In the genomic region with DNA sequence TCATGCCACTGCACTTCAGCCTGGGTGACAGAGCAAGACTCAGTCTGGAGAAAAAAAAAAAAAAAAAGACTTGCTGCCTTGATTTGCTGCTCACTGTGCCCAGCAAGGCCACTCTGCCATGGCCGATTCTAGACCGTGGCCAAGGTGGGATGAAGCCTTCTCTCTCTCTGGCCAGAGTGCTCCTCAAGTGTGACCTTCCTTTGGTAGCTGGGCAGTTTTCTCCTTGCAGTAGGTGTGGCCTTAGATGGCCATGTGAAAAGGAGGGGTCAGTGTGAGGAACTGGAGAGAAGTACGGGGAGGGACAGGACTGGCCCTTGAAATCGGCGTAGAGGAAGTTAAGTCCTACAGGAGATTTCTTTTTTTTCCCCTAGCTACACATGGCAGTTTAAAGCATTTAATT, we compare ENCODE assay signal across 1 cellular context.
TF ChIP-seq lines count a peak whose summit lies in the region.

No MANE protein-coding gene starts in this region.

TF ChIP-seq in GM12878, 131 proteins besides CTCF, POLR2A, EP300 and RAD21 (continued from another document):
- TF ChIP-seq ZBTB4 (CRISPR knock-in tag; IDR thresholded peaks at IDR 0.05) = no peak
- no peak for TF ChIP-seq HDGF (IDR thresholded peaks at IDR 0.05)
- no peak for TF ChIP-seq KAT2A (conservative IDR thresholded peaks at IDR 0.05; ENCODE audit: control insufficient read depth, low read depth, low read length)
- TF ChIP-seq SIX5 (IDR thresholded peaks at IDR 0.05; ENCODE audit: low read depth, low read length, severe bottlenecking) = no peak
- TF ChIP-seq ATF7 (IDR thresholded peaks at IDR 0.05; ENCODE audit: low read depth) = no peak
- TF ChIP-seq, protein P1, sequence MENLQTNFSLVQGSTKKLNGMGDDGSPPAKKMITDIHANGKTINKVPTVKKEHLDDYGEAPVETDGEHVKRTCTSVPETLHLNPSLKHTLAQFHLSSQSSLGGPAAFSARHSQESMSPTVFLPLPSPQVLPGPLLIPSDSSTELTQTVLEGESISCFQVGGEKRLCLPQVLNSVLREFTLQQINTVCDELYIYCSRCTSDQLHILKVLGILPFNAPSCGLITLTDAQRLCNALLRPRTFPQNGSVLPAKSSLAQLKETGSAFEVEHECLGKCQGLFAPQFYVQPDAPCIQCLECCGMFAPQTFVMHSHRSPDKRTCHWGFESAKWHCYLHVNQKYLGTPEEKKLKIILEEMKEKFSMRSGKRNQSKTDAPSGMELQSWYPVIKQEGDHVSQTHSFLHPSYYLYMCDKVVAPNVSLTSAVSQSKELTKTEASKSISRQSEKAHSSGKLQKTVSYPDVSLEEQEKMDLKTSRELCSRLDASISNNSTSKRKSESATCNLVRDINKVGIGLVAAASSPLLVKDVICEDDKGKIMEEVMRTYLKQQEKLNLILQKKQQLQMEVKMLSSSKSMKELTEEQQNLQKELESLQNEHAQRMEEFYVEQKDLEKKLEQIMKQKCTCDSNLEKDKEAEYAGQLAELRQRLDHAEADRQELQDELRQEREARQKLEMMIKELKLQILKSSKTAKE (IDR thresholded peaks at IDR 0.05; ENCODE audit: low read depth, poor library complexity, severe bottlenecking) = no peak
TF ChIP-seq in GM12878: peak in this region for 0.
